In the genomic region with DNA sequence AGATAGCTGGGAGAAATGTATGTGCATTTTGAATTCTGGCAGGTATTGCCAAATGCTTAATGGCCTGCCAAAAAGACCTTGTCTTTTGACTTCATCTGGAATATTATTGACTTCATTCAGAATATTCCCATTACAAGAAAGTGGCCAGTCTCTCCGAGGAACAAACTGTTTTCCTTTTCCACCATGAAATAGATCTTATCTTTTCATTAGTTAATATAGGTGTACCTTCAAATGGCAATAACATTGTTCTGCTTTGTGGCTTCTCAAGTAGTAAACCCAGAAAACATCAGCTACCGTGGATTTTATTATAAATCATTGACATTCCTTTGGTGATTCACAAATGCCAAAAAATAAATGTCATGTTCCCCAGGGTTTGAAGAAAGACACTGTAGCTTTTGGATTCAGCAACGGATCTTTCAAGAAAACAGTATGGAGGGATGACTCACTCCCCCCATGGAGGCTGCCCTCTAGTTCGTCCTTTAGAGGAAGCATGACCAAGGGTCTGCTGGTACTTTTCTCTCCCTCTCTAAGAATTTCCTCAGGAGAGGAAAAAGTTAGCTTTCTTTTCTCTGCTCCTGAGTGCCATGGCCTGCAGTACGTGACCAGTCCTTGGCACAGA, we compare ENCODE assay signal across 8 cellular contexts.
DNase-seq lines count a peak whose midpoint lies in the region; ATAC-seq and FAIRE-seq lines count a peak whose summit lies in the region.

No MANE protein-coding gene starts in this region.

- DNase-seq in stimulated activated naive CD8-positive, alpha-beta T cell treated with anti-CD3 and anti-CD28 coated beads, Interleukin-15, amount 100 ng/mL, for 72 hours, result no peak
- no peak for DNase-seq in stimulated activated naive CD8-positive, alpha-beta T cell treated with anti-CD3 and anti-CD28 coated beads, Interleukin-15, Interleukin-2, amounts not matched to agents 100 U/mL and 50 U/mL, for 24 hours
- DNase-seq in iris pigment epithelial cell (ENCODE audit: low read depth) (peak; percentile 44), urothelium cell line (ENCODE audit: low spot score) (peak; percentile 35), NCI-H510A treated with DMSO at 0.1 percent for 48 hours (lab: John Stamatoyannopoulos, UW) (no peak), globus pallidus (ENCODE audit: low spot score) (no peak), LoVo (ENCODE audit: low spot score) (no peak)

- peaks cover 17% of the 10 kb centered on the region for H3K4me1 Mint-ChIP-seq in stimulated activated naive CD8-positive, alpha-beta T cell treated with anti-CD3 and anti-CD28 coated beads, Interleukin-15, amount 100 ng/mL, for 72 hours
- H3K4me1 Mint-ChIP-seq in activated naive CD8-positive, alpha-beta T cell (ENCODE audit: low read depth), result peaks cover 13% of the 10 kb centered on the region

- no peak for ATAC-seq in stimulated activated naive CD8-positive, alpha-beta T cell treated with anti-CD3 and anti-CD28 coated beads, Interleukin-15, amount 100 ng/mL, for 72 hours
- no peak for ATAC-seq in stimulated activated naive CD8-positive, alpha-beta T cell treated with anti-CD3 and anti-CD28 coated beads, Interleukin-15, Interleukin-2, amounts not matched to agents 100 U/mL and 50 U/mL, for 24 hours

- H3K9me3 Mint-ChIP-seq in stimulated activated naive CD8-positive, alpha-beta T cell treated with anti-CD3 and anti-CD28 coated beads, Interleukin-15, amount 100 ng/mL, for 72 hours, result no peaks in the 10 kb centered on the region
- no peaks in the 10 kb centered on the region for H3K9me3 Mint-ChIP-seq in activated naive CD8-positive, alpha-beta T cell (ENCODE audit: low read depth)

- H3K4me3 Mint-ChIP-seq in stimulated activated naive CD8-positive, alpha-beta T cell treated with anti-CD3 and anti-CD28 coated beads, Interleukin-15, amount 100 ng/mL, for 72 hours, result peak overlapping the region; percentile 76 to 82
- peak overlapping the region; percentile 86 for H3K4me3 Mint-ChIP-seq in activated naive CD8-positive, alpha-beta T cell

- H3K36me3 Mint-ChIP-seq in activated naive CD8-positive, alpha-beta T cell, result peaks cover 2% of the 10 kb centered on the region

- no peak overlapping the region for H3K27ac Mint-ChIP-seq in stimulated activated naive CD8-positive, alpha-beta T cell treated with anti-CD3 and anti-CD28 coated beads, Interleukin-15, amount 100 ng/mL, for 72 hours
- H3K27ac Mint-ChIP-seq in activated naive CD8-positive, alpha-beta T cell, result no peak overlapping the region

- no peak for FAIRE-seq in urothelium cell line (lab: Jason Lieb, UNC)

- H3K27me3 Mint-ChIP-seq in stimulated activated naive CD8-positive, alpha-beta T cell treated with anti-CD3 and anti-CD28 coated beads, Interleukin-15, amount 100 ng/mL, for 72 hours, result peaks cover 61% of the 10 kb centered on the region
- H3K27me3 Mint-ChIP-seq in activated naive CD8-positive, alpha-beta T cell, result peaks cover 44% of the 10 kb centered on the region

Comparison
In these comparisons a context has a peak if more than half of its experiments do, and no peak if none do; other contexts are left out.
1. DNase-seq: peak in iris pigment epithelial cell (single experiment) and urothelium cell line (single experiment); none in stimulated activated naive CD8-positive, alpha-beta T cell treated with anti-CD3 and anti-CD28 coated beads, Interleukin-15, amount 100 ng/mL, for 72 hours (0 of 2), stimulated activated naive CD8-positive, alpha-beta T cell treated with anti-CD3 and anti-CD28 coated beads, Interleukin-15, Interleukin-2, amounts not matched to agents 100 U/mL and 50 U/mL, for 24 hours (single experiment), NCI-H510A treated with DMSO at 0.1 percent for 48 hours (single experiment), globus pallidus (single experiment) and LoVo (single experiment).